ENCODE assay signal across 8 cellular contexts in the genomic region with DNA sequence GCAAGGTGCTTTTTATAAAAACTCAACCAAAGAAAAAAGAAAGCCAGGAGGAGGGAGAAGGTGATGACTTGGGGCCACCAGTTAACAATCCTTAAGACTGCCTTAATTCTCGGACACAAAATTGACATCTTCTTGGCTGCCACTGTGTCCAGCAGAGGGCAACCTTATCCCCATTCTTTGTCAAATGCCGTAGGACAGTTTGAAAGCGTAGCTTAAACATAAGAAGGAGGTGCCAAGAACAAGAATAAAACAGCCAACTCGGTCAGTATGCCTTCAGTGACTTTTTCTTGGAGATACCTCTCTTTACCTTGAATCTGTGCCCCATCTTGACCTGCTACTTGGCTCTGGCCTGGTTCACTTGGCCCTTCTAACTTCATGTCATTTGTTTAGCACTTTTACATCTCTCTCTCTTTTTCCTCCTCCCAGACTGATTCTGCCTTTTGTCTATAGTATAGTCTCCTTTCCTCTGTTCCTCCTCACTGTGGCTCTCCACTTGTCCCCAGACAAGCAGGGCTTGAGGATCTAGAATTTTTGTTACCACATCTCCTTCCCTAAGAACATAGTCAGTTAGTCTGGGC.
DNase-seq lines count a peak whose midpoint lies in the region; ATAC-seq and TF ChIP-seq lines count a peak whose summit lies in the region.

No MANE protein-coding gene starts in this region.

- intact Hi-C loops in mucosa of descending colon (cut with DNase I, micrococcal nuclease) = loop anchor here in 1 of 2 donors (10.0 kb wide), 1 partner anchor 453 kb away; a partner anchor contains a TSS

- peak; percentile 85 for TF ChIP-seq CTCF in C4-2B (conservative IDR thresholded peaks at IDR 0.05)
- TF ChIP-seq CTCF in mucosa of descending colon (IDR thresholded peaks at IDR 0.05) = no peak

- H3K4me3 ChIP-seq in effector memory CD4-positive, alpha-beta T cell (ENCODE audit: insufficient read depth, low read depth, low read length, poor library complexity, severe bottlenecking) = no peak overlapping the region
- H3K4me3 ChIP-seq in mucosa of descending colon = no peak overlapping the region

- ATAC-seq in GM19035 (IDR thresholded peaks at IDR 0.05; ENCODE audit: unreplicated experiment) = peak; percentile 49
- ATAC-seq in mucosa of descending colon = peak; percentile 79

- H3K36me3 ChIP-seq in effector memory CD4-positive, alpha-beta T cell (ENCODE audit: control insufficient read depth, insufficient read depth, low read length) = no peaks in the 10 kb centered on the region
- no peaks in the 10 kb centered on the region for H3K36me3 ChIP-seq in mucosa of descending colon (ENCODE audit: low read depth)

- no peaks in the 10 kb centered on the region for H3K27me3 ChIP-seq in effector memory CD4-positive, alpha-beta T cell (replicated peaks; ENCODE audit: control insufficient read depth, insufficient read depth, low read length, poor library complexity, severe bottlenecking)

- H3K4me1 ChIP-seq in effector memory CD4-positive, alpha-beta T cell (ENCODE audit: control insufficient read depth, insufficient read depth, low read length, poor library complexity, severe bottlenecking) = no peaks in the 10 kb centered on the region
- H3K4me1 ChIP-seq in mucosa of descending colon (ENCODE audit: low read depth) = peaks cover 5% of the 10 kb centered on the region

- DNase-seq in NCI-H146 treated with DMSO at 0.1 percent for 48 hours (lab: John Stamatoyannopoulos, UW; ENCODE audit: unreplicated experiment) (peak; percentile 22), mucosa of descending colon (peak in 2 of 3 donors; percentile 29 to 79), stromal cell of bone marrow (ENCODE audit: low read depth) (peak; percentile 29), mesenteric fat pad (ENCODE audit: low spot score) (no peak)
- peak; percentile 32 to 41 for DNase-seq in activated CD4-positive, alpha-beta T cell treated with anti-CD3 and anti-CD28 coated beads for 24 hours (ENCODE audit: low read depth in 2 of 2)
- DNase-seq in effector memory CD4-positive, alpha-beta T cell = peak in 2 of 3 donors; percentile 1 to 6

- H3K9me3 ChIP-seq in effector memory CD4-positive, alpha-beta T cell (ENCODE audit: control insufficient read depth, low read length) = no peaks in the 10 kb centered on the region
- H3K9me3 ChIP-seq in mucosa of descending colon = no peaks in the 10 kb centered on the region

- H3K27ac ChIP-seq in C4-2B = no peak overlapping the region
- H3K27ac ChIP-seq in effector memory CD4-positive, alpha-beta T cell (ENCODE audit: insufficient read depth, low read length, poor library complexity, severe bottlenecking) = no peak overlapping the region
